6 cellular contexts compared by ENCODE assay signal in genomic region chr6:168379579-168379978, GRCh38.
DNase-seq lines count a peak whose midpoint lies in the region; ATAC-seq, FAIRE-seq and TF ChIP-seq lines count a peak whose summit lies in the region.
"Not testable (repeated sequence)": the region's sequence is repeated elsewhere in the genome, so short reads cannot be mapped to it uniquely, and the experiment has no call there.

No MANE protein-coding gene starts in this region.

- H2BK12ac ChIP-seq in H1 (ENCODE audit: low read depth, low read length): not testable (repeated sequence)

- not testable (repeated sequence) for H4K8ac ChIP-seq in H1 (ENCODE audit: extremely low read depth, insufficient read depth, low read length)

- not testable (repeated sequence) for H2BK15ac ChIP-seq in H1 (ENCODE audit: low read length)

- TF ChIP-seq POLR2A in H1 (IDR thresholded peaks at IDR 0.05; ENCODE audit: control extremely low read depth in 1 of 2, low read depth in 2 of 2, low read length in 2 of 2); spleen (IDR thresholded peaks at IDR 0.05): not testable (repeated sequence)

- POLR2A ChIA-PET in H1 (lab: Charles Lee; ENCODE audit: partially characterized antibody): not testable (repeated sequence)

- not testable (repeated sequence) for H3K56ac ChIP-seq in H1 (replicated peaks; ENCODE audit: insufficient read length, low read depth, low read length)

- TF ChIP-seq RAD21 in H1 (IDR thresholded peaks at IDR 0.05 in 1 of 2, conservative IDR thresholded peaks at IDR 0.05 in 1 of 2; ENCODE audit: low read depth in 2 of 2, low read length in 2 of 2): not testable (repeated sequence)

- not testable (repeated sequence) for H4K5ac ChIP-seq in H1 (ENCODE audit: insufficient read length, low read depth, low read length)

- CTCF ChIA-PET in H1 (lab: Charles Lee; ENCODE audit: partially characterized antibody): not testable (repeated sequence)

- not testable (repeated sequence) for H3K23me2 ChIP-seq in H1 (ENCODE audit: low read depth, low read length)

- H3K79me2 ChIP-seq in H1 (ENCODE audit: control insufficient read depth in 1 of 2, insufficient read depth in 2 of 2, low read length in 2 of 2): not testable (repeated sequence)

- not testable (repeated sequence) for H4K91ac ChIP-seq in H1 (replicated peaks; ENCODE audit: insufficient read length, low read length)

- H3K18ac ChIP-seq in H1 (ENCODE audit: extremely low read depth, low read length): not testable (repeated sequence)

- not testable (repeated sequence) for H3K4me2 ChIP-seq in H1 (ENCODE audit: insufficient read depth in 1 of 2, low read depth in 2 of 2, low read length in 2 of 2)

- not testable (repeated sequence) for H3K4me3 ChIP-seq in H1 (ENCODE audit: extremely low read depth in 1 of 4, insufficient read depth in 2 of 4, low read depth in 3 of 4, low read length in 4 of 4); lower lobe of right lung; spleen; upper lobe of right lung

- intact Hi-C loops in left ventricle myocardium superior (cut with micrococcal nuclease) (loop anchor here (10.0 kb wide), 1 partner anchor 505 kb away; no protein-coding TSS in a partner anchor), posterior vena cava (cut with DNase I) (loop anchor here in 1 of 2 donors (10.0 kb wide), 1 partner anchor 145 kb away; no protein-coding TSS in a partner anchor)
- intact Hi-C loops in lower lobe of right lung (cut with DNase I); spleen (cut with DNase I; ENCODE audit: low total_unique reads); upper lobe of right lung (cut with DNase I): not testable (repeated sequence)

- WGBS in H1 (ENCODE audit: extremely low coverage in 1 of 2, insufficient coverage in 1 of 2, insufficient read length in 1 of 2, insufficient replicate concordance in 2 of 2, low coverage in 1 of 2, low lambda C conversion rate in 2 of 2, missing lambda C conversion rate in 1 of 2), 2 experiments: 91% methylated on average over 8 of the region's 20 CpGs; no CpG with 5 or more reads in 1 of the 2 experiments
- WGBS in spleen, 5 donors: 84 to 99% (median 90%) methylated on average over 14 to 20 of the region's 20 CpGs

- peaks cover 17 to 40% of the 10 kb centered on the region in 2 experiments for H3K9me3 ChIP-seq in H1 (ENCODE audit: insufficient read depth in 2 of 2, low read depth in 1 of 2, low read length in 1 of 2)
- not testable (repeated sequence) for H3K9me3 ChIP-seq in lower lobe of right lung, upper lobe of right lung
- H3K9me3 ChIP-seq in spleen: peaks cover 0 to 18% (median 0%) of the 10 kb centered on the region in 8 donors

- not testable (repeated sequence) for H2BK120ac ChIP-seq in H1 (replicated peaks; ENCODE audit: low read depth, low read length)

- H2BK20ac ChIP-seq in H1 (ENCODE audit: low read length): not testable (repeated sequence)

- H3K27me3 ChIP-seq in H1 (replicated peaks in 1 of 4; ENCODE audit: control insufficient read depth in 3 of 4, extremely low read depth in 1 of 4, insufficient read depth in 3 of 4, low read length in 3 of 4); lower lobe of right lung (ENCODE audit: low read depth); spleen (replicated peaks in 1 of 7); upper lobe of right lung: not testable (repeated sequence)

- H3K27ac ChIP-seq in H1 (ENCODE audit: low read depth, low read length); lower lobe of right lung; spleen; upper lobe of right lung: not testable (repeated sequence)

- H2AFZ ChIP-seq in H1 (ENCODE audit: low read length): not testable (repeated sequence)

- H3K79me1 ChIP-seq in H1 (ENCODE audit: low read depth, low read length): not testable (repeated sequence)

- not testable (repeated sequence) for H3K23ac ChIP-seq in H1 (ENCODE audit: insufficient read length)

- TF ChIP-seq EP300 in H1 (IDR thresholded peaks at IDR 0.05; ENCODE audit: borderline replicate concordance in 1 of 2, low read depth in 2 of 2, low read length in 2 of 2): not testable (repeated sequence)

- H3K4me1 ChIP-seq in H1 (replicated peaks in 1 of 4; ENCODE audit: control insufficient read depth in 3 of 4, insufficient read depth in 4 of 4, low read length in 3 of 4); lower lobe of right lung; spleen; upper lobe of right lung: not testable (repeated sequence)

- not testable (repeated sequence) for TF ChIP-seq CTCF in H1 (IDR thresholded peaks at IDR 0.05; ENCODE audit: control extremely low read depth in 1 of 3, insufficient read depth in 1 of 3, low read depth in 1 of 3, low read length in 3 of 3); lower lobe of right lung (IDR thresholded peaks at IDR 0.05); spleen (IDR thresholded peaks at IDR 0.05 in 8 of 11, conservative IDR thresholded peaks at IDR 0.05 in 3 of 11); upper lobe of right lung (IDR thresholded peaks at IDR 0.05)

- H3K4ac ChIP-seq in H1 (replicated peaks; ENCODE audit: insufficient read length, low read depth, low read length): not testable (repeated sequence)

- FAIRE-seq in H1 (lab: Jason Lieb, UNC): not testable (repeated sequence)

- not testable (repeated sequence) for H4K20me1 ChIP-seq in H1 (replicated peaks in 1 of 2; ENCODE audit: control insufficient read depth in 1 of 2, insufficient read depth in 2 of 2, low read length in 2 of 2)

- not testable (repeated sequence) for H2AK5ac ChIP-seq in H1 (ENCODE audit: low read depth, low read length)

- not testable (repeated sequence) for ATAC-seq in left ventricle myocardium superior, lower lobe of right lung, upper lobe of right lung

- not testable (repeated sequence) for H3K14ac ChIP-seq in H1 (ENCODE audit: insufficient read length)

- not testable (repeated sequence) for H3K9ac ChIP-seq in H1 (replicated peaks in 1 of 4; ENCODE audit: extremely low read depth in 1 of 4, low read depth in 3 of 4, low read length in 3 of 4)

- not testable (repeated sequence) for DNase-seq in H1 (ENCODE audit: low read depth in 1 of 2, low spot score in 2 of 2)
- DNase-seq in left ventricle myocardium superior (peak; percentile 16), lower lobe of right lung (peak; percentile 18), posterior vena cava (ENCODE audit: low spot score) (peak; percentile 69), spleen (peak; percentile 58), upper lobe of right lung (peak; percentile 34)

- not testable (repeated sequence) for H3K36me3 ChIP-seq in H1 (ENCODE audit: control insufficient read depth in 2 of 4, insufficient read depth in 4 of 4, low read length in 3 of 4); lower lobe of right lung; spleen; upper lobe of right lung

- H2BK5ac ChIP-seq in H1 (ENCODE audit: low read depth, low read length): not testable (repeated sequence)

TF ChIP-seq in H1, 55 proteins besides CTCF, POLR2A, EP300 and RAD21:
- 0 out of 2 replicates have a peak, but pooled peaks have one; percentile 39 for TF ChIP-seq FOSL1 (IDR thresholded peaks at IDR 0.05; ENCODE audit: insufficient read depth, low read depth, low read length)
